ENCODE assay signal across 18 cellular contexts in the genomic region with DNA sequence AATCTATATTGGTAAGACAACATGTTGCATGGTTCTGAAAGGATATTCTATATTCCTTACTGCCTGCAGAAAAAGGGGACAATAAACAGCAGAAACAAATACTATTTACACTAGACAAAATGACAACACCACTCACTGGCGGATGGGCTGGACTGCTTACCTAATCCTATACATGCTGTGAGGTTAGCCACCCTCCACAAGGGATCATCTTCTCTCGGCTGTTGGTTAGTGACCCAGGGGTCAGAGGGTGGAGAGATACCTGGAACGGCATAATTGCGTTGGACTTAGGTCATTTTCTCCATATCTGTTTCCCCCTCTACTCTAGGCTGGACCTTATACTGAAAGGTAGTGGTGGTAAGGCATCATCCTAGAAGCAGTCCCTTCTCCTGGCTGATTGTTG.
"Had no signal": no experiment of that assay in that cellular context is flagged by ENCODE, and none has a peak within 500 bp of the region (broad histone marks: within the 10 kb centered on the region; RNA-seq: fewer than 3 reads in every experiment).

No MANE protein-coding gene starts in this region.

- ATAC-seq: left lung; naive thymus-derived CD4-positive, alpha-beta T cell; right cardiac atrium; stimulated activated memory B cell treated with anti-CD40 and anti-IgM and Interleukin-4, amounts not matched to agents 10 μg/mL and 1 μg/mL and 100 μg/mL, for 72 hours; stimulated activated naive CD8-positive, alpha-beta T cell treated with anti-CD3 and anti-CD28 coated beads, Interleukin-15, Interleukin-2, amounts not matched to agents 100 U/mL and 50 U/mL, for 24 hours had no signal

- DNase-seq: dorsolateral prefrontal cortex; effector CD4-positive, alpha-beta T cell; hypothalamus; kidney; left lung; mesenchymal stem cell; naive thymus-derived CD4-positive, alpha-beta T cell; nucleus accumbens; right cardiac atrium; sigmoid colon; spleen; stimulated activated CD4-positive, alpha-beta T cell treated with anti-CD3 and anti-CD28 coated beads, Interleukin-4, amount 100 ng/mL, for 4 hours; stimulated activated naive CD8-positive, alpha-beta T cell treated with anti-CD3 and anti-CD28 coated beads, Interleukin-15, Interleukin-2, amounts not matched to agents 100 U/mL and 50 U/mL, for 24 hours; substantia nigra; testis; tibial artery; upper lobe of left lung had no signal
